Comparison of ENCODE assay signal across 8 cellular contexts in the genomic region with DNA sequence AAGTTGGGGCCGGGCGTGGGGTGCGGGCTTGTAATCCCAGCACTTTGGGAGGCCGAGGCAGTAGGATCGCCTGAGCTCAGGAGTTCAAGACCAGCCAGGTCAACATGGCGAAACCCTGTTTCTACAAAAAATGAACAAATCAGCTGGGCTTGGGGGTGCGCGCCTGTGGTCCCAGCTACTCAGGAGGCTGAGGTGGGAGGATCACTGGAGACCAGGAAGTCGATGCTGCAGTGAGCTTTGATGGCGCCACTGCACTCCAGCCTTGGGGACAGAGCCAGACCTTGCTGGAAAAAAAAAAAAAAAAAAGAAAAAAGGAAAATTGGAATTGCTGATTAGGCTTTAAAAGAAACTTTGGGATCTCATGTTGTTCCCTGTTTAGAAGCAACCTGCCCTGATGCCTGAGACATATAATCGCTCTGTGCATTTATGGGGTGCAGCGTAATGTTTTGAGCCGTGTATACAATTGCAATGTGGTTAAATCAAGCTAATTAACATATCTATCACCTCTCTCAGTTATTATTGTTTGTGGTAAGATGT. TPM values are rescaled to one million over a fixed set of nuclear protein-coding genes. Genes with fewer than 3 reads are reported as not detected.
DNase-seq lines count a peak whose midpoint lies in the region; ATAC-seq, FAIRE-seq and TF ChIP-seq lines count a peak whose summit lies in the region.

No MANE protein-coding gene starts in this region.

- H3K9me3 ChIP-seq in SK-N-SH (no peaks in the 10 kb centered on the region; the same call in 1 of the 2 replicates), keratinocyte (ENCODE audit: control insufficient read depth, low read depth, low read length) (no peaks in the 10 kb centered on the region)

- H3K4me2 ChIP-seq in SK-N-SH (peak overlapping the region; percentile 83), keratinocyte (ENCODE audit: control insufficient read depth, extremely low read depth, insufficient read depth, low read depth, low read length) (peak overlapping the region; percentile 55)

- CTCF ChIA-PET in SK-N-SH (lab: Yijun Ruan, JAX): interaction anchor here (1.2 to 4.1 kb wide), 3 partner anchors 10 to 23 kb away, joined by 3 to 20 read pairs (median 11); no protein-coding TSS in a partner anchor

- H3K9me1 ChIP-seq in keratinocyte (ENCODE audit: control insufficient read depth, extremely low read depth, insufficient read depth, low read length): no peaks in the 10 kb centered on the region

- DNase-seq in SK-N-SH (no peak), keratinocyte (ENCODE audit: low read depth, low spot score) (no peak), NCI-H1092 treated with DMSO at 0.1 percent for 48 hours (lab: John Stamatoyannopoulos, UW) (no peak), middle frontal gyrus (ENCODE audit: extremely low spot score, low spot score) (no peak)
- DNase-seq in activated naive CD8-positive, alpha-beta T cell treated with anti-CD3 and anti-CD28 coated beads, Interleukin-2, amount 50 U/mL, for 24 hours: no peak
- DNase-seq in stimulated activated naive B cell treated with anti-CD40 and anti-IgM and Interleukin-4, amounts not matched to agents 10 μg/mL and 1 μg/mL and 100 μg/mL, for 72 hours: no peak

- H2AFZ ChIP-seq in SK-N-SH (ENCODE audit: low read depth) (peak overlapping the region; percentile 96), keratinocyte (ENCODE audit: control insufficient read depth, low read length) (peak overlapping the region; percentile 62)

- POLR2A ChIA-PET in SK-N-SH (lab: Yijun Ruan, JAX): interaction anchor here (1.0 to 1.1 kb wide), 2 partner anchors 10 to 11 kb away, joined by 3 read pairs; no protein-coding TSS in a partner anchor

- no peak for TF ChIP-seq RAD21 in SK-N-SH (IDR thresholded peaks at IDR 0.05; ENCODE audit: low read length)

- H3K36me3 ChIP-seq in SK-N-SH (replicated peaks in 1 of 2; ENCODE audit: control insufficient read depth in 1 of 2, insufficient read depth in 2 of 2, low read length in 1 of 2): no peaks in the 10 kb centered on the region
- no peaks in the 10 kb centered on the region for H3K36me3 ChIP-seq in keratinocyte (ENCODE audit: control insufficient read depth in 2 of 2, extremely low read depth in 1 of 2, insufficient read depth in 2 of 2, low read length in 2 of 2)

- H3K79me2 ChIP-seq in SK-N-SH (ENCODE audit: insufficient read depth): peaks cover 14% of the 10 kb centered on the region
- H3K79me2 ChIP-seq in keratinocyte (ENCODE audit: control insufficient read depth, insufficient read depth, low read length): no peaks in the 10 kb centered on the region

- no peaks in the 10 kb centered on the region for H3K9me2 ChIP-seq in SK-N-SH

- peak overlapping the region; percentile 54 for H3K4me3 Mint-ChIP-seq in activated naive CD8-positive, alpha-beta T cell treated with anti-CD3 and anti-CD28 coated beads, Interleukin-2, amount 50 U/mL, for 24 hours
- H3K4me3 Mint-ChIP-seq in stimulated activated naive B cell treated with anti-CD40 and anti-IgM and Interleukin-4, amounts not matched to agents 10 μg/mL and 1 μg/mL and 100 μg/mL, for 72 hours: peak overlapping the region; percentile 85

- H3K27ac ChIP-seq in SK-N-SH (ENCODE audit: low read depth in 2 of 2, low read length in 1 of 2) (peak overlapping the region; percentile 67 to 71; a peak in 3 of 4 replicates), keratinocyte (ENCODE audit: control insufficient read depth, insufficient read depth, low read length) (no peak overlapping the region)

- 34% methylated on average over 13 of the region's 13 CpGs for WGBS in SK-N-SH (ENCODE audit: low lambda C conversion rate)

- ATAC-seq in SK-N-SH treated with all-trans-retinoic acid at 6 μM for 48 hours (no peak), HG03432 (IDR thresholded peaks at IDR 0.05; ENCODE audit: unreplicated experiment) (no peak)
- no peak for ATAC-seq in activated naive CD8-positive, alpha-beta T cell treated with anti-CD3 and anti-CD28 coated beads, Interleukin-2, amount 50 U/mL, for 24 hours
- ATAC-seq in stimulated activated naive B cell treated with anti-CD40 and anti-IgM and Interleukin-4, amounts not matched to agents 10 μg/mL and 1 μg/mL and 100 μg/mL, for 72 hours (replicated peaks): no peak

- TF ChIP-seq EP300 in SK-N-SH (IDR thresholded peaks at IDR 0.05; ENCODE audit: borderline replicate concordance in 1 of 2, low read depth in 1 of 2, low read length in 1 of 2): no peak

- no peaks in the 10 kb centered on the region for H3K27me3 ChIP-seq in SK-N-SH (ENCODE audit: insufficient read depth)
- no peaks in the 10 kb centered on the region for H3K27me3 ChIP-seq in keratinocyte (ENCODE audit: control insufficient read depth, extremely low read depth, insufficient read depth, low read length)

- FAIRE-seq in keratinocyte (lab: Jason Lieb, UNC): no peak

- H3K4me1 ChIP-seq in SK-N-SH (ENCODE audit: control insufficient read depth in 1 of 2, insufficient read depth in 2 of 2, low read depth in 1 of 2, low read length in 1 of 2): peaks cover 0 to 11% of the 10 kb centered on the region in 2 experiments; a peak in 1 of 4 replicates
- peaks cover 4% of the 10 kb centered on the region for H3K4me1 ChIP-seq in keratinocyte (ENCODE audit: control insufficient read depth, extremely low read depth, insufficient read depth, low read length)

- dilution Hi-C loops in keratinocyte (cut with MboI; ENCODE audit: extremely low pct_ligation_motif_present, low sequenced_read_pairs): no loop called here

- peaks cover 1% of the 10 kb centered on the region for H3K36me3 Mint-ChIP-seq in activated naive CD8-positive, alpha-beta T cell treated with anti-CD3 and anti-CD28 coated beads, Interleukin-2, amount 50 U/mL, for 24 hours (ENCODE audit: low read depth)
- H3K36me3 Mint-ChIP-seq in stimulated activated naive B cell treated with anti-CD40 and anti-IgM and Interleukin-4, amounts not matched to agents 10 μg/mL and 1 μg/mL and 100 μg/mL, for 72 hours: peaks cover 1 to 4% of the 10 kb centered on the region in 2 donors

- H3K9ac ChIP-seq in SK-N-SH (peak overlapping the region; percentile 79), keratinocyte (ENCODE audit: control insufficient read depth, extremely low read depth, insufficient read depth, low read length) (peak overlapping the region; percentile 60)

- TF ChIP-seq CTCF in SK-N-SH (IDR thresholded peaks at IDR 0.05) (no peak), keratinocyte (optimal IDR thresholded peaks at IDR 0.05 in 1 of 3, IDR thresholded peaks at IDR 0.05 in 1 of 3, conservative IDR thresholded peaks at IDR 0.05 in 1 of 3; ENCODE audit: extremely low read depth in 1 of 3, insufficient read depth in 2 of 3, low read length in 3 of 3) (no peak)

- H3K4me3 ChIP-seq in SK-N-SH (ENCODE audit: low read depth in 2 of 2, low read length in 1 of 2) (peak overlapping the region; percentile 60 to 62), keratinocyte (ENCODE audit: control insufficient read depth in 2 of 3, extremely low read depth in 1 of 3, insufficient read depth in 2 of 3, low read depth in 1 of 3, low read length in 3 of 3) (peak overlapping the region; percentile 43 to 51 (median 50))

- H4K20me1 ChIP-seq in SK-N-SH (ENCODE audit: insufficient read depth) (no peaks in the 10 kb centered on the region), keratinocyte (ENCODE audit: control insufficient read depth, extremely low read depth, insufficient read depth, low read length) (no peaks in the 10 kb centered on the region)

- peaks cover 5% of the 10 kb centered on the region for H3K4me1 Mint-ChIP-seq in activated naive CD8-positive, alpha-beta T cell treated with anti-CD3 and anti-CD28 coated beads, Interleukin-2, amount 50 U/mL, for 24 hours
- peaks cover 6 to 14% of the 10 kb centered on the region in 2 donors for H3K4me1 Mint-ChIP-seq in stimulated activated naive B cell treated with anti-CD40 and anti-IgM and Interleukin-4, amounts not matched to agents 10 μg/mL and 1 μg/mL and 100 μg/mL, for 72 hours

- no peaks in the 10 kb centered on the region for H3K9me3 Mint-ChIP-seq in activated naive CD8-positive, alpha-beta T cell treated with anti-CD3 and anti-CD28 coated beads, Interleukin-2, amount 50 U/mL, for 24 hours
- peaks cover 4% of the 10 kb centered on the region in 2 donors for H3K9me3 Mint-ChIP-seq in stimulated activated naive B cell treated with anti-CD40 and anti-IgM and Interleukin-4, amounts not matched to agents 10 μg/mL and 1 μg/mL and 100 μg/mL, for 72 hours

- H3F3A ChIP-seq in SK-N-SH (replicated peaks; ENCODE audit: insufficient read depth): peaks cover 7% of the 10 kb centered on the region

- peaks cover 74% of the 10 kb centered on the region for H3K27me3 Mint-ChIP-seq in activated naive CD8-positive, alpha-beta T cell treated with anti-CD3 and anti-CD28 coated beads, Interleukin-2, amount 50 U/mL, for 24 hours
- H3K27me3 Mint-ChIP-seq in stimulated activated naive B cell treated with anti-CD40 and anti-IgM and Interleukin-4, amounts not matched to agents 10 μg/mL and 1 μg/mL and 100 μg/mL, for 72 hours: peaks cover 57 to 78% of the 10 kb centered on the region in 2 donors

- H3K27ac Mint-ChIP-seq in activated naive CD8-positive, alpha-beta T cell treated with anti-CD3 and anti-CD28 coated beads, Interleukin-2, amount 50 U/mL, for 24 hours: no peak overlapping the region
- peak overlapping the region; percentile 90 for H3K27ac Mint-ChIP-seq in stimulated activated naive B cell treated with anti-CD40 and anti-IgM and Interleukin-4, amounts not matched to agents 10 μg/mL and 1 μg/mL and 100 μg/mL, for 72 hours

TF ChIP-seq in SK-N-SH, 30 proteins besides CTCF, POLR2A, EP300 and RAD21:
- TF ChIP-seq RFX5 (IDR thresholded peaks at IDR 0.05; ENCODE audit: low read length) (no peak), TAF1 (IDR thresholded peaks at IDR 0.05; ENCODE audit: borderline replicate concordance, low read depth, low read length) (no peak), POLR2AphosphoS5 (IDR thresholded peaks at IDR 0.05; ENCODE audit: low read depth, low read length) (no peak), MEF2A (IDR thresholded peaks at IDR 0.05; ENCODE audit: borderline replicate concordance, low read depth) (no peak)
TF ChIP-seq in SK-N-SH: peak in this region for 0.

TF ChIP-seq in SK-N-SH treated with all-trans-retinoic acid at 6 μM for 48 hours, 23 proteins besides CTCF, POLR2A, EP300 and RAD21 (continues in another document):
- TF ChIP-seq TCF4 (CRISPR knock-in tag; IDR thresholded peaks at IDR 0.05; ENCODE audit: borderline replicate concordance) (no peak), CSDC2 (CRISPR knock-in tag; IDR thresholded peaks at IDR 0.05) (no peak)

RNA-seq across cellular contexts. Expression of a gene that starts 0.8 kb away (rescaled TPM):
- 5.8 and 6.9 TPM in 2 replicates for polyA plus RNA-seq in SK-N-SH (2012; rRNA removed)
- polyA plus RNA-seq in SK-N-SH (2012; cell fraction: cytosol; rRNA removed): 4.3 and 5.0 TPM in 2 replicates
- 17.5 and 19.0 TPM in 2 replicates for polyA plus RNA-seq in SK-N-SH (2012; cell fraction: nucleus; rRNA removed)
- 1.0 to 1.9 TPM (median 1.9 TPM) in 3 replicates for polyA plus RNA-seq in keratinocyte
- polyA plus RNA-seq in keratinocyte (2011; ENCODE audit: low read depth): not detected
- 0.79 and 1.1 TPM in 2 replicates for polyA plus RNA-seq in keratinocyte (2011; cell fraction: cytosol; rRNA removed)
- 1.6 and 3.9 TPM in 2 replicates for polyA plus RNA-seq in keratinocyte (2011; cell fraction: nucleus; rRNA removed)
- polyA plus RNA-seq in keratinocyte (2012; ENCODE audit: low replicate concordance): 0.42 and 1.0 TPM in 2 replicates
- polyA minus RNA-seq in keratinocyte: 2.2 to 3.6 TPM (median 3.5 TPM) in 3 replicates
- not detected for polyA minus RNA-seq in keratinocyte (2011; cell fraction: cytosol; rRNA and poly(A)+ RNA removed)
- polyA minus RNA-seq in keratinocyte (2011; cell fraction: nucleus; rRNA and poly(A)+ RNA removed): 1.5 and 2.3 TPM in 2 replicates
